In genomic region chr10:33661580-33662269, GRCh38 we compare ENCODE assay signal across 8 cellular contexts.
A peak's percentile ranks its signal among the peaks of the same experiment; 100 is the strongest.
DNase-seq lines count a peak whose midpoint lies in the region; ATAC-seq and TF ChIP-seq lines count a peak whose summit lies in the region.

No MANE protein-coding gene starts in this region.

- CTCF ChIA-PET in GM10248 (lab: Yijun Ruan, JAX), result no interaction called here

- 30 to 45% (median 36%) methylated on average over 11 to 15 of the region's 15 CpGs for WGBS in stomach, 5 donors

- H3K36me3 ChIP-seq in ACC112 (ENCODE audit: insufficient read depth, low read length), result no peaks in the 10 kb centered on the region
- no peaks in the 10 kb centered on the region for H3K36me3 ChIP-seq in stomach

- H3K4me1 ChIP-seq in ACC112 (ENCODE audit: control insufficient read depth, insufficient read depth, low read length, unreplicated experiment), result peaks cover 26% of the 10 kb centered on the region
- H3K4me1 ChIP-seq in stomach, result peaks cover 0 to 11% (median 9%) of the 10 kb centered on the region in 4 donors

- peak overlapping the region; percentile 64 for H2AFZ ChIP-seq in ACC112 (ENCODE audit: low read length, unreplicated experiment)

- TF ChIP-seq EP300 in stomach (IDR thresholded peaks at IDR 0.05), result no peak

- no peak for ATAC-seq in GM18870 (IDR thresholded peaks at IDR 0.05; ENCODE audit: unreplicated experiment)

- H3K27me3 ChIP-seq in ACC112 (ENCODE audit: insufficient read depth, low read length), result no peaks in the 10 kb centered on the region
- no peaks in the 10 kb centered on the region for H3K27me3 ChIP-seq in stomach

- DNase-seq in M059J (ENCODE audit: low read depth) (peak; percentile 94), amniotic stem cell (lab: John Stamatoyannopoulos, UW) (peak; percentile 66), iPS-NIHi11 (ENCODE audit: low spot score) (peak; percentile 19), stomach (peak; percentile 26), GM10248 (ENCODE audit: extremely low spot score) (no peak)
- DNase-seq in effector CD4-positive, alpha-beta T cell, result no peak

- peak overlapping the region; percentile 19; the same call in 1 of the 2 replicates for H3K4me3 ChIP-seq in ACC112 (ENCODE audit: low read depth, low read length)
- no peak overlapping the region for H3K4me3 ChIP-seq in stomach

- POLR2A ChIA-PET in GM10248 (lab: Yijun Ruan, JAX), result no interaction called here

- peaks cover 0 to 13% (median 0%) of the 10 kb centered on the region in 4 donors for H3K9me3 ChIP-seq in stomach

- no peaks in the 10 kb centered on the region for H3K79me2 ChIP-seq in ACC112 (ENCODE audit: control insufficient read depth, insufficient read depth, low read length, unreplicated experiment)

- TF ChIP-seq CTCF in stomach (IDR thresholded peaks at IDR 0.05) (no peak), GM10248 (IDR thresholded peaks at IDR 0.05; ENCODE audit: control extremely low read depth, extremely low read depth, low read depth, missing control alignments) (no peak)

- TF ChIP-seq POLR2A in stomach (IDR thresholded peaks at IDR 0.05), result no peak

- intact Hi-C loops in stomach (cut with DNase I; ENCODE audit: low total_unique reads), result no loop called here

- H3K27ac ChIP-seq in ACC112 (ENCODE audit: low read depth, low read length) (peak overlapping the region; percentile 49), stomach (peak overlapping the region in 3 of 5 donors; percentile 18 to 52 (median 49))

Comparison
In these comparisons a context has a peak if more than half of its experiments do, and no peak if none do; other contexts are left out.
1. DNase-seq: peak in M059J (single experiment), amniotic stem cell (single experiment), iPS-NIHi11 (single experiment) and stomach (single experiment); none in effector CD4-positive, alpha-beta T cell (single experiment) and GM10248 (single experiment).